In the genomic region with DNA sequence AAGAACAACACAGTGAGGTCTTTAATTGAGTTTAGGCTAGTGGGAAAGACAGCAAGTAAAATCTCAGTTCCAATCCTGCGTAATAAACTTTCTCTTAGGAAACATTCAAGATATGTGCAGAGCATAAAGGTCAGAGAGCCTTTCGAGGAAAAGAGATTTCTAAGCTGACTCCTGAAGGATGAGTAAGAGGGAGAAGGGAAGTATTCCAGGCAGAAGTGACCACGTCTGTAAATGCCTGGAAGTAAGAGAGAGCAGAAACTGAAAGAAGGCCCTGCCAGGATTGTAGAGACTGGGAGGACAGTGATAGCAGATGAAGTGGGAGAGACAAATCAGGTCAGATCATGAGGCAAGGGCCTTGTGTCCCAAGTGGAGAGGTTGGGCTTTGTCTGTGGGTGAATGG, we compare ENCODE assay signal across 19 cellular contexts. TPM values are rescaled to one million over a fixed set of nuclear protein-coding genes. Genes with fewer than 3 reads are reported as not detected.
"Had no signal": no experiment of that assay in that cellular context is flagged by ENCODE, and none has a peak within 500 bp of the region (broad histone marks: within the 10 kb centered on the region; RNA-seq: fewer than 3 reads in every experiment).

No MANE protein-coding gene starts in this region.

- H3K36me3 ChIP-seq: right lobe of liver, upper lobe of left lung had no signal

- H3K4me1 ChIP-seq: right lobe of liver, suprapubic skin, upper lobe of left lung had no signal

- ATAC-seq: activated T-helper 17 cell treated with anti-CD3 and anti-CD28 coated beads, Interleukin-2, amount 50 U/mL, for 72 hours; body of pancreas; naive thymus-derived CD4-positive, alpha-beta T cell; stimulated activated naive CD8-positive, alpha-beta T cell treated with anti-CD3 and anti-CD28 coated beads, Interleukin-15, Interleukin-2, amounts not matched to agents 100 U/mL and 50 U/mL, for 24 hours; WTC11 had no signal

- H3K9me3 Mint-ChIP-seq: activated naive CD4-positive, alpha-beta T cell treated with anti-CD3 and anti-CD28 coated beads for 36 hours; T-helper 1 cell treated with Interleukin-12 subunit alpha and Interleukin-12 subunit beta and Interleukin-4 antibody, amounts not matched to agents 30 μg/mL and 1 μg/mL, for 36 hours had no signal

- H3K27me3 Mint-ChIP-seq: progenitor cell of endocrine pancreas had no signal

- H3K4me1 Mint-ChIP-seq: activated T-helper 17 cell treated with anti-CD3 and anti-CD28 coated beads, Interleukin-2, amount 50 U/mL, for 72 hours; naive thymus-derived CD4-positive, alpha-beta T cell had no signal

- H3K27ac ChIP-seq: right lobe of liver, suprapubic skin, upper lobe of left lung had no signal

- H3K9me3 ChIP-seq: body of pancreas, right lobe of liver, suprapubic skin, upper lobe of left lung had no signal

- H3K36me3 Mint-ChIP-seq: naive thymus-derived CD4-positive, alpha-beta T cell; WTC11 had no signal

- H3K27ac Mint-ChIP-seq: activated naive CD4-positive, alpha-beta T cell treated with anti-CD3 and anti-CD28 coated beads for 36 hours; activated T-helper 17 cell treated with anti-CD3 and anti-CD28 coated beads, Interleukin-2, amount 50 U/mL, for 72 hours; naive thymus-derived CD4-positive, alpha-beta T cell; progenitor cell of endocrine pancreas; T-helper 1 cell treated with Interleukin-12 subunit alpha and Interleukin-12 subunit beta and Interleukin-4 antibody, amounts not matched to agents 30 μg/mL and 1 μg/mL, for 36 hours; WTC11 had no signal

- H3K4me3 Mint-ChIP-seq: activated naive CD4-positive, alpha-beta T cell treated with anti-CD3 and anti-CD28 coated beads for 36 hours; activated T-helper 17 cell treated with anti-CD3 and anti-CD28 coated beads, Interleukin-2, amount 50 U/mL, for 72 hours; naive thymus-derived CD4-positive, alpha-beta T cell; T-helper 1 cell treated with Interleukin-12 subunit alpha and Interleukin-12 subunit beta and Interleukin-4 antibody, amounts not matched to agents 30 μg/mL and 1 μg/mL, for 36 hours; WTC11 had no signal

- DNase-seq: activated CD4-positive, alpha-beta T cell treated with anti-CD3 and anti-CD28 coated beads for 48 hours; activated naive CD4-positive, alpha-beta T cell treated with anti-CD3 and anti-CD28 coated beads for 36 hours; body of pancreas; central memory CD4-positive, alpha-beta T cell; cortex of kidney; effector CD8-positive, alpha-beta T cell; naive thymus-derived CD4-positive, alpha-beta T cell; nucleus accumbens; right lobe of liver; stimulated activated CD4-positive, alpha-beta T cell treated with anti-CD3 and anti-CD28 coated beads, Interleukin-12 subunit alpha, Interleukin-12 subunit beta, amount 100 ng/mL, for 4 hours; stimulated activated naive CD8-positive, alpha-beta T cell treated with anti-CD3 and anti-CD28 coated beads, Interleukin-15, Interleukin-2, amounts not matched to agents 100 U/mL and 50 U/mL, for 24 hours; upper lobe of left lung had no signal

- H3K4me3 ChIP-seq: body of pancreas, right lobe of liver, suprapubic skin, upper lobe of left lung had no signal

- H3K27me3 ChIP-seq: body of pancreas, right lobe of liver, suprapubic skin, upper lobe of left lung had no signal

RNA-seq across cellular contexts. Expression of a gene that starts 41.8 kb away (rescaled TPM):
- total RNA-seq: activated naive CD4-positive, alpha-beta T cell treated with anti-CD3 and anti-CD28 coated beads for 36 hours; activated T-helper 17 cell treated with anti-CD3 and anti-CD28 coated beads, Interleukin-2, amount 50 U/mL, for 72 hours; body of pancreas; fibroblast of lung; mononuclear cell; naive thymus-derived CD4-positive, alpha-beta T cell; progenitor cell of endocrine pancreas; right lobe of liver; WTC11 had no signal
- polyA plus RNA-seq: fibroblast of lung; naive thymus-derived CD4-positive, alpha-beta T cell had no signal
